In the genomic region with DNA sequence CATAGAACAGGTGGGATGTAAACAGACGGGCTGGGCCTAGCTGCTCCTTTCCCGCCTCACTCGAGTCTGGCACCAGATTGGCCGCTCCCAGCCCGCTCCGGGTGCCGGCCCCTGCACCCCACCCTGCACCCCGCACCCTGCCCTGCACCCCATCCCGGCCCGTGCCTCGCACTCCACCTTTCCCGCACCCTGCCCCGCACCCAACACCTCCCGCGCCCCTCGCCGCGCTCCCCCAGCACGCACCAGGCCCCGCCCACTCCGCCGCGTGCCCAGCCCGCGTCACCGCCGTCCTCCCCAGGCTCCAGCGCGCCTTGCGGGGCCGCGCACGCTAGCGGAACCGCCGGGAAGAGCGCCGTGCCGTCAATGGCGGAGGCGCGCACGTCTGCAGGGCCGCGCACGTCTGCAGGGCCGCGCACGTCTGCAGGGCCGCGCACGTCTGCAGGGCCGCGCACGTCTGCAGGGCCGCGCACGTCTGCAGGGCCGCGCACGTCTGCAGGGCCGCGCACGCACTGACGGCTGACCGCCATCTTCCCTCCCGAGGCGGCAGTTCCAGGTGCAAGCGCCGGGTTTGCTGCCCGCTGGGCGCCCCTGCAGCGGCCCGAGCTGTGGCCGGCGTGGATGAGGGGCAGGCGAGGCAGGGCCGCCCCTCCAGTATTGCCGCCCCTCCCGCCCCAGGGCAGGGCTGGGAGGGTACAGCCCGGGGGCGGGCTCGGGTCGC, we compare ENCODE assay signal across 8 cellular contexts. TPM values are rescaled to one million over a fixed set of nuclear protein-coding genes. Genes with fewer than 3 reads are reported as not detected.
DNase-seq lines count a peak whose midpoint lies in the region; ATAC-seq and TF ChIP-seq lines count a peak whose summit lies in the region.

A gene (plus strand): TSS at position 503 of the 718 bp plus-strand sequence. CDS start 347 bp downstream, outside the sequence.

- H3K36me3 Mint-ChIP-seq in activated naive CD8-positive, alpha-beta T cell, result peaks cover 21% of the 10 kb centered on the region
- peaks cover 8% of the 10 kb centered on the region for H3K36me3 Mint-ChIP-seq in glutamatergic neuron (ENCODE audit: unreplicated experiment)
- peaks cover 6% of the 10 kb centered on the region for H3K36me3 Mint-ChIP-seq in osteocyte (ENCODE audit: unreplicated experiment)

- peak within 1 kb of the TSS; percentile 94 for H3K27ac Mint-ChIP-seq in activated naive CD8-positive, alpha-beta T cell
- H3K27ac Mint-ChIP-seq in glutamatergic neuron (ENCODE audit: unreplicated experiment), result peak within 1 kb of the TSS; percentile 48
- H3K27ac Mint-ChIP-seq in osteocyte (ENCODE audit: unreplicated experiment), result peak within 1 kb of the TSS; percentile 78

- no peaks in the 10 kb centered on the region for H3K27me3 ChIP-seq in thoracic aorta (replicated peaks; ENCODE audit: insufficient read depth)

- peaks cover 38% of the 10 kb centered on the region for H3K4me1 Mint-ChIP-seq in activated naive CD8-positive, alpha-beta T cell (ENCODE audit: low read depth)
- H3K4me1 Mint-ChIP-seq in glutamatergic neuron (ENCODE audit: low read depth, unreplicated experiment) (peaks cover 13% of the 10 kb centered on the region), osteocyte (ENCODE audit: unreplicated experiment) (peaks cover 31% of the 10 kb centered on the region)

- peak within 1 kb of the TSS; percentile 73 for H3K4me3 ChIP-seq in thoracic aorta

- TF ChIP-seq CTCF in GM10266 (IDR thresholded peaks at IDR 0.05; ENCODE audit: control insufficient read depth, insufficient read depth, low read depth, missing control alignments) (no peak), glutamatergic neuron (IDR thresholded peaks at IDR 0.05; ENCODE audit: partially characterized antibody, unreplicated experiment) (no peak), osteocyte (IDR thresholded peaks at IDR 0.05) (no peak), thoracic aorta (IDR thresholded peaks at IDR 0.05) (no peak)

- no peaks in the 10 kb centered on the region for H3K9me3 Mint-ChIP-seq in activated naive CD8-positive, alpha-beta T cell (ENCODE audit: low read depth)
- H3K9me3 Mint-ChIP-seq in glutamatergic neuron (ENCODE audit: unreplicated experiment) (peaks cover 2% of the 10 kb centered on the region), osteocyte (ENCODE audit: unreplicated experiment) (no peaks in the 10 kb centered on the region)

- H3K36me3 ChIP-seq in thoracic aorta, result no peaks in the 10 kb centered on the region

- ATAC-seq in HG02623 (IDR thresholded peaks at IDR 0.05; ENCODE audit: unreplicated experiment) (peak; percentile 84), thoracic aorta (ENCODE audit: insufficient number of reproducible peaks, low FRiP score, low read depth) (peak; percentile 92)

- H3K27ac ChIP-seq in thoracic aorta, result peak within 1 kb of the TSS; percentile 76 to 79

- no peaks in the 10 kb centered on the region for H3K9me3 ChIP-seq in thoracic aorta

- H3K4me1 ChIP-seq in thoracic aorta (ENCODE audit: control insufficient read depth in 1 of 2, low read depth in 2 of 2), result peaks cover 14 to 20% of the 10 kb centered on the region in 2 donors

- peak within 1 kb of the TSS; percentile 98 for H3K4me3 Mint-ChIP-seq in activated naive CD8-positive, alpha-beta T cell
- peak within 1 kb of the TSS; percentile 88 for H3K4me3 Mint-ChIP-seq in glutamatergic neuron (ENCODE audit: unreplicated experiment)
- peak within 1 kb of the TSS; percentile 83 for H3K4me3 Mint-ChIP-seq in osteocyte (ENCODE audit: unreplicated experiment)

- DNase-seq in GM10266 (ENCODE audit: extremely low spot score) (peak; percentile 98), NCI-H1105 treated with DMSO at 0.1 percent for 48 hours (lab: John Stamatoyannopoulos, UW) (peak; percentile 91), SKM-1 treated with dmso at 0.1 percent for 144 hours (lab: John Stamatoyannopoulos, UW; ENCODE audit: unreplicated experiment) (peak; percentile 41), glutamatergic neuron (peak; percentile 92), osteocyte (ENCODE audit: extremely low spot score, unreplicated experiment) (peak; percentile 96), thoracic aorta (ENCODE audit: low spot score) (peak; percentile 60)

- H3K27me3 Mint-ChIP-seq in activated naive CD8-positive, alpha-beta T cell, result no peaks in the 10 kb centered on the region
- H3K27me3 Mint-ChIP-seq in glutamatergic neuron (ENCODE audit: unreplicated experiment) (no peaks in the 10 kb centered on the region), osteocyte (ENCODE audit: unreplicated experiment) (peaks cover 4% of the 10 kb centered on the region)

RNA-seq across cellular contexts. Expression of the gene that starts here (rescaled TPM):
- total RNA-seq in glutamatergic neuron (ENCODE audit: unreplicated experiment) (52.5 TPM), osteocyte (59.6 and 62.9 TPM in 2 replicates), thoracic aorta (10 to 100 TPM; 55.0 to 93.6 TPM)

Comparison
In these comparisons a context has a peak if more than half of its experiments do, and no peak if none do; other contexts are left out.
1. Peak in every context shown above with its lines: DNase-seq, ATAC-seq, H3K4me3 ChIP-seq and H3K27ac ChIP-seq.
2. DNase-seq: peak in every context shown above with its lines; median percentile 98 in GM10266; 96 in osteocyte; 92 in glutamatergic neuron; 91 in NCI-H1105 treated with DMSO at 0.1 percent for 48 hours; 60 in thoracic aorta; 41 in SKM-1 treated with dmso at 0.1 percent for 144 hours.